ENCODE assay signal across 21 cellular contexts in genomic region chr14:89042021-89042420, GRCh38.
DNase-seq lines count a peak whose midpoint lies in the region; ATAC-seq, FAIRE-seq and TF ChIP-seq lines count a peak whose summit lies in the region.
"Had no signal": no experiment of that assay in that cellular context is flagged by ENCODE, and none has a peak within 500 bp of the region (broad histone marks: within the 10 kb centered on the region; RNA-seq: fewer than 3 reads in every experiment).

No MANE protein-coding gene starts in this region.

- peak overlapping the region; percentile 93; the same call in 1 of the 2 replicates for H3K4me2 ChIP-seq in HCT116 (ENCODE audit: low read length)

- in situ Hi-C loops in KBM-7 (cut with MboI; ENCODE audit: low pct_unique_long_range_greater_than_20kb, low sequenced_read_pairs): loop anchor here (25.0 kb wide), 2 partner anchors 720 to 870 kb away; no protein-coding TSS in a partner anchor

- TF ChIP-seq RAD21 in HCT116 (IDR thresholded peaks at IDR 0.05; ENCODE audit: low read depth): no peak

- H3K9me3 ChIP-seq in HCT116 (ENCODE audit: control insufficient read depth in 1 of 2, insufficient read depth in 1 of 2, low read depth in 1 of 2, low read length in 2 of 2) (no peaks in the 10 kb centered on the region), esophagus muscularis mucosa (no peaks in the 10 kb centered on the region), small intestine (ENCODE audit: control insufficient read depth, low read depth) (no peaks in the 10 kb centered on the region), pancreas (no peaks in the 10 kb centered on the region)
- H3K9me3 ChIP-seq: MG63 had no signal

- no peaks in the 10 kb centered on the region for H3K9me2 ChIP-seq in HCT116 (ENCODE audit: insufficient read depth)

- H3K27ac ChIP-seq in HCT116 (ENCODE audit: low read depth, low read length) (no peak overlapping the region; the same call in 1 of the 2 replicates), esophagus muscularis mucosa (replicated peaks in 1 of 4) (peak overlapping the region in 2 of 4 donors; percentile 88 to 91), small intestine (ENCODE audit: low read depth in 1 of 2, low read length in 1 of 2) (no peak overlapping the region), pancreas (peak overlapping the region in 1 of 4 donors; percentile 97)

- H3K4me3 ChIP-seq in HCT116 (replicated peaks in 1 of 2; ENCODE audit: low read depth in 1 of 2, low read length in 2 of 2) (no peak overlapping the region), esophagus muscularis mucosa (no peak overlapping the region), small intestine (ENCODE audit: low read depth in 1 of 2, low read length in 2 of 2) (no peak overlapping the region), pancreas (no peak overlapping the region)
- H3K4me3 ChIP-seq: MG63 had no signal

- FAIRE-seq in small intestine (lab: Jason Lieb, UNC): no peak
- FAIRE-seq in pancreas (lab: Jason Lieb, UNC): no peak
- FAIRE-seq: GM12891, GM18507 had no signal

- WGBS in esophagus muscularis mucosa: 90% methylated on average over 1 of the region's 1 CpG
- 40 to 78% (median 57%) methylated on average over 1 of the region's 1 CpG for WGBS in small intestine, 3 donors
- WGBS in pancreas, 2 donors: 86 to 90% methylated on average over 1 of the region's 1 CpG

- DNase-seq in HCT116 (ENCODE audit: low read depth, low spot score) (no peak), NCI-H69 (lab: John Stamatoyannopoulos, UW) (peak; percentile 46), esophagus muscularis mucosa (ENCODE audit: extremely low spot score) (peak; percentile 24), small intestine (peak; percentile 11), KBM-7 (no peak), SW 1271 (lab: John Stamatoyannopoulos, UW) (no peak), pancreas (no peak)
- DNase-seq: ACHN, AML-193, GOT3, Karpas-422, MG63, NCI-H1048, NCI-H345, NCI-H524 treated with DMSO at 0.1 percent for 48 hours, OCI-M1, RPMI8226, SIG-M5, T-helper 17 cell had no signal

- no peak for ATAC-seq in HCT116
- no peak for ATAC-seq in pancreas
- ATAC-seq: T-helper 17 cell had no signal

- CTCF ChIA-PET in HCT116 (lab: Charles Lee): interaction anchor here (0.7 to 2.0 kb wide), 4 partner anchors 8 to 931 kb away, joined by 4 to 9 read pairs (median 5); no protein-coding TSS in a partner anchor

- H3K27me3 ChIP-seq in HCT116 (ENCODE audit: insufficient read depth, low read length) (no peaks in the 10 kb centered on the region), esophagus muscularis mucosa (no peaks in the 10 kb centered on the region), small intestine (ENCODE audit: control insufficient read depth in 2 of 2, insufficient read depth in 2 of 2, low read length in 2 of 2) (no peaks in the 10 kb centered on the region), pancreas (no peaks in the 10 kb centered on the region)
- H3K27me3 ChIP-seq: MG63 had no signal

- intact Hi-C loops in HCT116 (cut with micrococcal nuclease): loop anchor here (5.0 kb wide), 1 partner anchor 200 kb away; no protein-coding TSS in a partner anchor
- intact Hi-C loops in esophagus muscularis mucosa (cut with DNase I): loop anchor here (5.0 to 10.0 kb wide), 2 partner anchors 143 to 875 kb away; no protein-coding TSS in a partner anchor
- intact Hi-C loops in pancreas (cut with DNase I): no loop called here

- no peak overlapping the region for H3K9ac ChIP-seq in HCT116 (ENCODE audit: low read length)

- no peak for TF ChIP-seq POLR2A in HCT116 (IDR thresholded peaks at IDR 0.05; ENCODE audit: borderline replicate concordance, extremely low read depth, insufficient read depth, insufficient read length)
- TF ChIP-seq POLR2A in esophagus muscularis mucosa (IDR thresholded peaks at IDR 0.05; ENCODE audit: low read depth): no peak

- H3K79me2 ChIP-seq in HCT116 (ENCODE audit: insufficient read depth, low read length): no peaks in the 10 kb centered on the region

- no peaks in the 10 kb centered on the region for H3K36me3 ChIP-seq in HCT116 (ENCODE audit: control insufficient read depth in 1 of 2, insufficient read depth in 2 of 2, low read length in 2 of 2)
- H3K36me3 ChIP-seq in esophagus muscularis mucosa: no peaks in the 10 kb centered on the region
- H3K36me3 ChIP-seq in small intestine (ENCODE audit: control insufficient read depth in 2 of 2, insufficient read depth in 2 of 2, low read length in 2 of 2): no peaks in the 10 kb centered on the region
- H3K36me3 ChIP-seq in pancreas: no peaks in the 10 kb centered on the region
- H3K36me3 ChIP-seq: MG63 had no signal

- RAD21 ChIA-PET in HCT116 (lab: Charles Lee; ENCODE audit: low non-redundant PET in 1 of 2, low total read pairs in 2 of 2, uncharacterized antibody in 2 of 2, unreplicated experiment in 2 of 2): no interaction called here

- BruUV-seq in HCT116 (replicated peaks; lab: Mats Ljungman, UMichigan): no TSS peak

- H4K20me1 ChIP-seq in HCT116 (ENCODE audit: insufficient read depth): no peaks in the 10 kb centered on the region

- POLR2A ChIA-PET in HCT116 (lab: Charles Lee): interaction anchor here (0.8 kb wide), 1 partner anchor 13 kb away, joined by 3 read pairs; no protein-coding TSS in a partner anchor

- no peak for TF ChIP-seq EP300 in esophagus muscularis mucosa (IDR thresholded peaks at IDR 0.05)

- H2AFZ ChIP-seq in HCT116 (ENCODE audit: low read depth, low read length, poor library complexity, severe bottlenecking): peak overlapping the region; percentile 13

- H3K4me1 ChIP-seq in HCT116 (ENCODE audit: control insufficient read depth in 1 of 2, insufficient read depth in 2 of 2, low read length in 2 of 2) (peaks cover 13 to 30% of the 10 kb centered on the region in 2 experiments), esophagus muscularis mucosa (peaks cover 10 to 22% (median 16%) of the 10 kb centered on the region in 4 donors), small intestine (ENCODE audit: control insufficient read depth in 2 of 2, insufficient read depth in 1 of 2, low read depth in 1 of 2, low read length in 1 of 2) (peaks cover 3 to 4% of the 10 kb centered on the region in 2 donors), pancreas (peaks cover 0 to 12% (median 4%) of the 10 kb centered on the region in 3 donors)

- TF ChIP-seq CTCF in HCT116 (IDR thresholded peaks at IDR 0.05 in 2 of 3, conservative IDR thresholded peaks at IDR 0.05 in 1 of 3; ENCODE audit: borderline replicate concordance in 1 of 3, insufficient read depth in 1 of 3, low read depth in 2 of 3, low read length in 2 of 3) (no peak), esophagus muscularis mucosa (IDR thresholded peaks at IDR 0.05) (no peak), pancreas (IDR thresholded peaks at IDR 0.05) (no peak)

TF ChIP-seq in HCT116, 20 proteins besides CTCF, POLR2A, EP300 and RAD21:
- TF ChIP-seq ZBTB33 (IDR thresholded peaks at IDR 0.05; ENCODE audit: extremely low read depth, insufficient replicate concordance, low read length): no peak
- TF ChIP-seq MAX (IDR thresholded peaks at IDR 0.05): no peak
- no peak for TF ChIP-seq JUND (IDR thresholded peaks at IDR 0.05)
- TF ChIP-seq TCF7L2 (IDR thresholded peaks at IDR 0.05; ENCODE audit: borderline replicate concordance, extremely low read depth, insufficient read depth, insufficient read length): no peak
- no peak for TF ChIP-seq CBX3 (IDR thresholded peaks at IDR 0.05; ENCODE audit: low read depth)
- no peak for TF ChIP-seq CEBPB (IDR thresholded peaks at IDR 0.05; ENCODE audit: low read depth)
- TF ChIP-seq, protein P1, sequence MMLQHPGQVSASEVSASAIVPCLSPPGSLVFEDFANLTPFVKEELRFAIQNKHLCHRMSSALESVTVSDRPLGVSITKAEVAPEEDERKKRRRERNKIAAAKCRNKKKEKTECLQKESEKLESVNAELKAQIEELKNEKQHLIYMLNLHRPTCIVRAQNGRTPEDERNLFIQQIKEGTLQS (IDR thresholded peaks at IDR 0.05): no peak
- TF ChIP-seq EZH2phosphoT487 (IDR thresholded peaks at IDR 0.05; ENCODE audit: borderline replicate concordance): no peak
- no peak for TF ChIP-seq EGR1 (IDR thresholded peaks at IDR 0.05; ENCODE audit: low read depth)
- no peak for TF ChIP-seq EZH2 (IDR thresholded peaks at IDR 0.05)
- TF ChIP-seq ZFX (IDR thresholded peaks at IDR 0.05): no peak
- TF ChIP-seq SP1 (IDR thresholded peaks at IDR 0.05; ENCODE audit: low read depth): no peak
- no peak for TF ChIP-seq FOSL1 (IDR thresholded peaks at IDR 0.05; ENCODE audit: low read depth)
TF ChIP-seq in HCT116: peak in this region for 0.

Comparison
In these comparisons a context has a peak if more than half of its experiments do, and no peak if none do; other contexts are left out.
1. DNase-seq: peak in NCI-H69 (single experiment), esophagus muscularis mucosa (single experiment) and small intestine (single experiment); none in HCT116 (single experiment), KBM-7 (single experiment), SW 1271 (0 of 2) and pancreas (0 of 6).
2. intact Hi-C loops: an anchor here in HCT116 (5.0 kb wide) and esophagus muscularis mucosa (5.0 to 10.0 kb wide); none called in pancreas.